Comparison of ENCODE assay signal across 1 cellular context in the genomic region with DNA sequence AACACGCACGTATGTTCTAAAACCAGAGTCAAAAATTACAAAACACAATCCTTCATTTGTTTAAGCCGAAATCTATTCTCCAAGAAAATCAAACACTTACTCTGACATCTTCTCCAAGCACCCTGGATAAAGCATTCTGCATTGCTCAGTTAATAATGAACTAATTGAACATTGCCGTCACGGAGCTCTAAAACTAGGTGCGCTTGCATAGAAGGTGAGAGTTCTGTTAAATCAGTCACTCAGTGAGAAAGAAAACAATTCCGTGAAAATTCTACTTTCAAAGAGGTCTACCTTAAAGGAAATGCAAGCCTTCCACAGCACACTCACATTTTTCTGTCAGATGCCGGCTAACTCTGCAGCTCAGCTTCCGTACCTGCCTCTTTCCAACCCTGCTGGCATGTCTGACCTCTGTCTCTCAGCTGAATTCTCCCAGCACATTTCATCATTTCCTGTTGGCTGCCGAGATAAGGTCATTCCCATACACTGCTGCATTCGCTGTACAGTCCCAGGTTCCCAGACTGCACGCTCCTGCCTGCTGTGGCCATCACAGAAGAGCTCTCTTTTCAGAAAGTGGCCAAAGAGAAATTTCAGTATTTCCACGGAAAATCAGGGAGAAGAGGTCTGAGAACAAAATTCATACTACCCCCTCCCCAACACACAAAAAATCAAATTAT.
TF ChIP-seq lines count a peak whose summit lies in the region.

No MANE protein-coding gene starts in this region.

TF ChIP-seq in HepG2, 621 proteins besides CTCF, POLR2A, EP300 and RAD21 (continued from another document and continues in another):
- TF ChIP-seq, protein P1, sequence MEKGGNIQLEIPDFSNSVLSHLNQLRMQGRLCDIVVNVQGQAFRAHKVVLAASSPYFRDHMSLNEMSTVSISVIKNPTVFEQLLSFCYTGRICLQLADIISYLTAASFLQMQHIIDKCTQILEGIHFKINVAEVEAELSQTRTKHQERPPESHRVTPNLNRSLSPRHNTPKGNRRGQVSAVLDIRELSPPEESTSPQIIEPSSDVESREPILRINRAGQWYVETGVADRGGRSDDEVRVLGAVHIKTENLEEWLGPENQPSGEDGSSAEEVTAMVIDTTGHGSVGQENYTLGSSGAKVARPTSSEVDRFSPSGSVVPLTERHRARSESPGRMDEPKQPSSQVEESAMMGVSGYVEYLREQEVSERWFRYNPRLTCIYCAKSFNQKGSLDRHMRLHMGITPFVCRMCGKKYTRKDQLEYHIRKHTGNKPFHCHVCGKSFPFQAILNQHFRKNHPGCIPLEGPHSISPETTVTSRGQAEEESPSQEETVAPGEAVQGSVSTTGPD (CRISPR knock-in tag; IDR thresholded peaks at IDR 0.05) = no peak
- TF ChIP-seq FOXC1 (CRISPR knock-in tag; IDR thresholded peaks at IDR 0.05; ENCODE audit: borderline replicate concordance) = no peak
- TF ChIP-seq KDM2A (CRISPR knock-in tag; IDR thresholded peaks at IDR 0.05; ENCODE audit: borderline replicate concordance, low read depth) = peak; percentile 53; the same call in 1 of the 2 replicates
- TF ChIP-seq KDM6A (CRISPR knock-in tag; IDR thresholded peaks at IDR 0.05; ENCODE audit: low read depth) = 0 out of 2 replicates have a peak, but pooled peaks have one; percentile 37
- TF ChIP-seq, protein P2, sequence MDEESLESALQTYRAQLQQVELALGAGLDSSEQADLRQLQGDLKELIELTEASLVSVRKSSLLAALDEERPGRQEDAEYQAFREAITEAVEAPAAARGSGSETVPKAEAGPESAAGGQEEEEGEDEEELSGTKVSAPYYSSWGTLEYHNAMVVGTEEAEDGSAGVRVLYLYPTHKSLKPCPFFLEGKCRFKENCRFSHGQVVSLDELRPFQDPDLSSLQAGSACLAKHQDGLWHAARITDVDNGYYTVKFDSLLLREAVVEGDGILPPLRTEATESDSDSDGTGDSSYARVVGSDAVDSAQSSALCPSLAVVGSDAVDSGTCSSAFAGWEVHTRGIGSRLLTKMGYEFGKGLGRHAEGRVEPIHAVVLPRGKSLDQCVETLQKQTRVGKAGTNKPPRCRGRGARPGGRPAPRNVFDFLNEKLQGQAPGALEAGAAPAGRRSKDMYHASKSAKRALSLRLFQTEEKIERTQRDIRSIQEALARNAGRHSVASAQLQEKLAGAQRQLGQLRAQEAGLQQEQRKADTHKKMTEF (CRISPR knock-in tag; IDR thresholded peaks at IDR 0.05) = peak; percentile 83
- no peak for TF ChIP-seq ZNF883 (CRISPR knock-in tag; IDR thresholded peaks at IDR 0.05; ENCODE audit: not compliant biosample characterization)
- TF ChIP-seq PHF5A (CRISPR knock-in tag; IDR thresholded peaks at IDR 0.05; ENCODE audit: low read depth, unreplicated experiment) = no peak
- TF ChIP-seq POLR2AphosphoS2 (IDR thresholded peaks at IDR 0.05; ENCODE audit: low read depth, low read length) = no peak
- TF ChIP-seq, protein P3, sequence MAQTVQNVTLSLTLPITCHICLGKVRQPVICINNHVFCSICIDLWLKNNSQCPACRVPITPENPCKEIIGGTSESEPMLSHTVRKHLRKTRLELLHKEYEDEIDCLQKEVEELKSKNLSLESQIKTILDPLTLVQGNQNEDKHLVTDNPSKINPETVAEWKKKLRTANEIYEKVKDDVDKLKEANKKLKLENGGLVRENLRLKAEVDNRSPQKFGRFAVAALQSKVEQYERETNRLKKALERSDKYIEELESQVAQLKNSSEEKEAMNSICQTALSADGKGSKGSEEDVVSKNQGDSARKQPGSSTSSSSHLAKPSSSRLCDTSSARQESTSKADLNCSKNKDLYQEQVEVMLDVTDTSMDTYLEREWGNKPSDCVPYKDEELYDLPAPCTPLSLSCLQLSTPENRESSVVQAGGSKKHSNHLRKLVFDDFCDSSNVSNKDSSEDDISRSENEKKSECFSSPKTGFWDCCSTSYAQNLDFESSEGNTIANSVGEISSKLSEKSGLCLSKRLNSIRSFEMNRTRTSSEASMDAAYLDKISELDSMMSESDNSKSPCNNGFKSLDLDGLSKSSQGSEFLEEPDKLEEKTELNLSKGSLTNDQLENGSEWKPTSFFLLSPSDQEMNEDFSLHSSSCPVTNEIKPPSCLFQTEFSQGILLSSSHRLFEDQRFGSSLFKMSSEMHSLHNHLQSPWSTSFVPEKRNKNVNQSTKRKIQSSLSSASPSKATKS (CRISPR knock-in tag; IDR thresholded peaks at IDR 0.05) = no peak
- TF ChIP-seq, protein P4, sequence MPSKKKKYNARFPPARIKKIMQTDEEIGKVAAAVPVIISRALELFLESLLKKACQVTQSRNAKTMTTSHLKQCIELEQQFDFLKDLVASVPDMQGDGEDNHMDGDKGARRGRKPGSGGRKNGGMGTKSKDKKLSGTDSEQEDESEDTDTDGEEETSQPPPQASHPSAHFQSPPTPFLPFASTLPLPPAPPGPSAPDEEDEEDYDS (CRISPR knock-in tag; IDR thresholded peaks at IDR 0.05) = peak; percentile 78
- TF ChIP-seq PAX8 (CRISPR knock-in tag; IDR thresholded peaks at IDR 0.05; ENCODE audit: borderline replicate concordance) = no peak
- no peak for TF ChIP-seq ZNF383 (CRISPR knock-in tag; IDR thresholded peaks at IDR 0.05; ENCODE audit: borderline replicate concordance)
- TF ChIP-seq ZKSCAN5 (CRISPR knock-in tag; IDR thresholded peaks at IDR 0.05) = 0 out of 2 replicates have a peak, but pooled peaks have one; percentile 22
- TF ChIP-seq ZNF251 (CRISPR knock-in tag; IDR thresholded peaks at IDR 0.05) = no peak
- TF ChIP-seq ELF4 (CRISPR knock-in tag; IDR thresholded peaks at IDR 0.05; ENCODE audit: borderline replicate concordance) = no peak
- peak; percentile 98 for TF ChIP-seq SAP130 (CRISPR knock-in tag; IDR thresholded peaks at IDR 0.05; ENCODE audit: low read depth)
- TF ChIP-seq HOXA5 (CRISPR knock-in tag; IDR thresholded peaks at IDR 0.05) = peak; percentile 94
- TF ChIP-seq CENPX (CRISPR knock-in tag; IDR thresholded peaks at IDR 0.05) = no peak
- TF ChIP-seq RFXANK (CRISPR knock-in tag; IDR thresholded peaks at IDR 0.05) = 0 out of 2 replicates have a peak, but pooled peaks have one; percentile 34
- no peak for TF ChIP-seq ZSCAN30 (CRISPR knock-in tag; IDR thresholded peaks at IDR 0.05)
- peak; percentile 82 for TF ChIP-seq SALL2 (CRISPR knock-in tag; IDR thresholded peaks at IDR 0.05)
- no peak for TF ChIP-seq ZNF33B (CRISPR knock-in tag; IDR thresholded peaks at IDR 0.05)
- peak; percentile 65 for TF ChIP-seq NCOR1 (IDR thresholded peaks at IDR 0.05; ENCODE audit: borderline replicate concordance, low read length)
- TF ChIP-seq PCBP1 (IDR thresholded peaks at IDR 0.05; ENCODE audit: borderline replicate concordance, low read depth, low read length) = no peak
- no peak for TF ChIP-seq SNAPC2 (CRISPR knock-in tag; IDR thresholded peaks at IDR 0.05)
- TF ChIP-seq POLR2G (IDR thresholded peaks at IDR 0.05; ENCODE audit: low read depth, low read length) = peak; percentile 84
- TF ChIP-seq, protein P5, sequence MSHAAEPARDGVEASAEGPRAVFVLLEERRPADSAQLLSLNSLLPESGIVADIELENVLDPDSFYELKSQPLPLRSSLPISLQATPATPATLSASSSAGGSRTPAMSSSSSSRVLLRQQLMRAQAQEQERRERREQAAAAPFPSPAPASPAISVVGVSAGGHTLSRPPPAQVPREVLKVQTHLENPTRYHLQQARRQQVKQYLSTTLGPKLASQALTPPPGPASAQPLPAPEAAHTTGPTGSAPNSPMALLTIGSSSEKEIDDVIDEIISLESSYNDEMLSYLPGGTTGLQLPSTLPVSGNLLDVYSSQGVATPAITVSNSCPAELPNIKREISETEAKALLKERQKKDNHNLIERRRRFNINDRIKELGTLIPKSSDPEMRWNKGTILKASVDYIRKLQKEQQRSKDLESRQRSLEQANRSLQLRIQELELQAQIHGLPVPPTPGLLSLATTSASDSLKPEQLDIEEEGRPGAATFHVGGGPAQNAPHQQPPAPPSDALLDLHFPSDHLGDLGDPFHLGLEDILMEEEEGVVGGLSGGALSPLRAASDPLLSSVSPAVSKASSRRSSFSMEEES (CRISPR knock-in tag; IDR thresholded peaks at IDR 0.05) = peak; percentile 71
- TF ChIP-seq, protein P6, sequence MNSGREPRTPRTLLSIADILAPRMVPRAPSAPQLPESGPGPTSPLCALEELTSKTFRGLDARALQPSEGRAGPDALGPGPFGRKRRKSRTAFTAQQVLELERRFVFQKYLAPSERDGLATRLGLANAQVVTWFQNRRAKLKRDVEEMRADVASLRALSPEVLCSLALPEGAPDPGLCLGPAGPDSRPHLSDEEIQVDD (CRISPR knock-in tag; IDR thresholded peaks at IDR 0.05; ENCODE audit: borderline replicate concordance) = no peak
- TF ChIP-seq HOXA7 (CRISPR knock-in tag; IDR thresholded peaks at IDR 0.05) = no peak
- TF ChIP-seq BHLHE40 (IDR thresholded peaks at IDR 0.05; ENCODE audit: low read length) = 0 out of 2 replicates have a peak, but pooled peaks have one; percentile 24
- TF ChIP-seq ZSCAN22 (CRISPR knock-in tag; IDR thresholded peaks at IDR 0.05) = no peak
- no peak for TF ChIP-seq DR1 (CRISPR knock-in tag; IDR thresholded peaks at IDR 0.05)
- TF ChIP-seq, protein P7, sequence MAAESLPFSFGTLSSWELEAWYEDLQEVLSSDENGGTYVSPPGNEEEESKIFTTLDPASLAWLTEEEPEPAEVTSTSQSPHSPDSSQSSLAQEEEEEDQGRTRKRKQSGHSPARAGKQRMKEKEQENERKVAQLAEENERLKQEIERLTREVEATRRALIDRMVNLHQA (CRISPR knock-in tag; IDR thresholded peaks at IDR 0.05) = no peak
- 0 out of 2 replicates have a peak, but pooled peaks have one; percentile 16 for TF ChIP-seq ZFY (CRISPR knock-in tag; IDR thresholded peaks at IDR 0.05)
- TF ChIP-seq, protein P8, sequence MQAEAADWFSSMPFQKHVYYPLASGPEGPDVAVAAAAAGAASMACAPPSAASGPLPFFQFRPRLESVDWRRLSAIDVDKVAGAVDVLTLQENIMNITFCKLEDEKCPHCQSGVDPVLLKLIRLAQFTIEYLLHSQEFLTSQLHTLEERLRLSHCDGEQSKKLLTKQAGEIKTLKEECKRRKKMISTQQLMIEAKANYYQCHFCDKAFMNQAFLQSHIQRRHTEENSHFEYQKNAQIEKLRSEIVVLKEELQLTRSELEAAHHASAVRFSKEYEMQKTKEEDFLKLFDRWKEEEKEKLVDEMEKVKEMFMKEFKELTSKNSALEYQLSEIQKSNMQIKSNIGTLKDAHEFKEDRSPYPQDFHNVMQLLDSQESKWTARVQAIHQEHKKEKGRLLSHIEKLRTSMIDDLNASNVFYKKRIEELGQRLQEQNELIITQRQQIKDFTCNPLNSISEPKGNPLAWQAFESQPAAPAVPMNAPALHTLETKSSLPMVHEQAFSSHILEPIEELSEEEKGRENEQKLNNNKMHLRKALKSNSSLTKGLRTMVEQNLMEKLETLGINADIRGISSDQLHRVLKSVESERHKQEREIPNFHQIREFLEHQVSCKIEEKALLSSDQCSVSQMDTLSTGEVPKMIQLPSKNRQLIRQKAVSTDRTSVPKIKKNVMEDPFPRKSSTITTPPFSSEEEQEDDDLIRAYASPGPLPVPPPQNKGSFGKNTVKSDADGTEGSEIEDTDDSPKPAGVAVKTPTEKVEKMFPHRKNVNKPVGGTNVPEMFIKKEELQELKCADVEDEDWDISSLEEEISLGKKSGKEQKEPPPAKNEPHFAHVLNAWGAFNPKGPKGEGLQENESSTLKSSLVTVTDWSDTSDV (CRISPR knock-in tag; IDR thresholded peaks at IDR 0.05) = no peak
- TF ChIP-seq, protein P9, sequence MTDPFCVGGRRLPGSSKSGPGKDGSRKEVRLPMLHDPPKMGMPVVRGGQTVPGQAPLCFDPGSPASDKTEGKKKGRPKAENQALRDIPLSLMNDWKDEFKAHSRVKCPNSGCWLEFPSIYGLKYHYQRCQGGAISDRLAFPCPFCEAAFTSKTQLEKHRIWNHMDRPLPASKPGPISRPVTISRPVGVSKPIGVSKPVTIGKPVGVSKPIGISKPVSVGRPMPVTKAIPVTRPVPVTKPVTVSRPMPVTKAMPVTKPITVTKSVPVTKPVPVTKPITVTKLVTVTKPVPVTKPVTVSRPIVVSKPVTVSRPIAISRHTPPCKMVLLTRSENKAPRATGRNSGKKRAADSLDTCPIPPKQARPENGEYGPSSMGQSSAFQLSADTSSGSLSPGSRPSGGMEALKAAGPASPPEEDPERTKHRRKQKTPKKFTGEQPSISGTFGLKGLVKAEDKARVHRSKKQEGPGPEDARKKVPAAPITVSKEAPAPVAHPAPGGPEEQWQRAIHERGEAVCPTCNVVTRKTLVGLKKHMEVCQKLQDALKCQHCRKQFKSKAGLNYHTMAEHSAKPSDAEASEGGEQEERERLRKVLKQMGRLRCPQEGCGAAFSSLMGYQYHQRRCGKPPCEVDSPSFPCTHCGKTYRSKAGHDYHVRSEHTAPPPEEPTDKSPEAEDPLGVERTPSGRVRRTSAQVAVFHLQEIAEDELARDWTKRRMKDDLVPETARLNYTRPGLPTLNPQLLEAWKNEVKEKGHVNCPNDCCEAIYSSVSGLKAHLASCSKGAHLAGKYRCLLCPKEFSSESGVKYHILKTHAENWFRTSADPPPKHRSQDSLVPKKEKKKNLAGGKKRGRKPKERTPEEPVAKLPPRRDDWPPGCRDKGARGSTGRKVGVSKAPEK (CRISPR knock-in tag; IDR thresholded peaks at IDR 0.05; ENCODE audit: borderline replicate concordance) = no peak
- TF ChIP-seq CC2D1A (CRISPR knock-in tag; IDR thresholded peaks at IDR 0.05) = no peak
- TF ChIP-seq ZFP90 (CRISPR knock-in tag; IDR thresholded peaks at IDR 0.05; ENCODE audit: borderline replicate concordance) = no peak
- TF ChIP-seq ARID2 (CRISPR knock-in tag; IDR thresholded peaks at IDR 0.05; ENCODE audit: borderline replicate concordance) = no peak
- TF ChIP-seq HOXA3 (CRISPR knock-in tag; IDR thresholded peaks at IDR 0.05) = peak; percentile 92
- TF ChIP-seq ZNF24 (IDR thresholded peaks at IDR 0.05) = no peak
- TF ChIP-seq TCF12 (IDR thresholded peaks at IDR 0.05) = no peak
- no peak for TF ChIP-seq TCF12 (CRISPR knock-in tag; IDR thresholded peaks at IDR 0.05)
- TF ChIP-seq ZNF296 (CRISPR knock-in tag; conservative IDR thresholded peaks at IDR 0.05) = no peak
- TF ChIP-seq ZNF337 (CRISPR knock-in tag; IDR thresholded peaks at IDR 0.05; ENCODE audit: borderline replicate concordance, low read depth) = 0 out of 2 replicates have a peak, but pooled peaks have one; percentile 62
- peak; percentile 99 for TF ChIP-seq ETV5 (CRISPR knock-in tag; IDR thresholded peaks at IDR 0.05; ENCODE audit: borderline replicate concordance)
- peak; percentile 69 for TF ChIP-seq ELF1 (CRISPR knock-in tag; IDR thresholded peaks at IDR 0.05)
- TF ChIP-seq ZNF841 (CRISPR knock-in tag; IDR thresholded peaks at IDR 0.05; ENCODE audit: borderline replicate concordance) = no peak
- no peak for TF ChIP-seq RARG (CRISPR knock-in tag; IDR thresholded peaks at IDR 0.05; ENCODE audit: low read depth)
- no peak for TF ChIP-seq ZNF816 (CRISPR knock-in tag; IDR thresholded peaks at IDR 0.05; ENCODE audit: borderline replicate concordance)
- peak; percentile 51; the same call in 1 of the 2 replicates for TF ChIP-seq MEIS1 (CRISPR knock-in tag; IDR thresholded peaks at IDR 0.05; ENCODE audit: borderline replicate concordance)
- no peak for TF ChIP-seq ZNF616 (CRISPR knock-in tag; IDR thresholded peaks at IDR 0.05; ENCODE audit: low read depth)
